ENCODE assay signal across 24 cellular contexts in genomic region chr13:46158222-46158621, GRCh38. TPM values are rescaled to one million over a fixed set of nuclear protein-coding genes. Genes with fewer than 3 reads are reported as not detected.
"Had no signal": no experiment of that assay in that cellular context is flagged by ENCODE, and none has a peak within 500 bp of the region (broad histone marks: within the 10 kb centered on the region; RNA-seq: fewer than 3 reads in every experiment).

No MANE protein-coding gene starts in this region.

- DNase-seq: activated B cell treated with CpG ODN at 0.5 μM for 24 hours; activated CD4-positive, alpha-beta T cell treated with anti-CD3 and anti-CD28 coated beads, Interleukin-2, amount 10 ng/mL, durations not matched to agents 7 days and 5 days; activated naive CD4-positive, alpha-beta T cell treated with anti-CD3 and anti-CD28 coated beads, Interleukin-2, amount 10 ng/mL, durations not matched to agents 7 days and 5 days; amniotic stem cell; effector CD8-positive, alpha-beta T cell; gastrocnemius medialis; head of caudate nucleus; kidney glomerular epithelial cell; mesenchymal stem cell; mucosa of descending colon; naive B cell; right lobe of liver; small intestine; stimulated activated CD4-positive, alpha-beta T cell treated with anti-CD3 and anti-CD28 coated beads, Interleukin-4, amount 100 ng/mL, for 24 hours; upper lobe of right lung had no signal

- H3K4me1 ChIP-seq: gastrocnemius medialis, parathyroid adenoma, right lobe of liver, upper lobe of right lung had no signal

- H3K4me3 Mint-ChIP-seq: activated B cell treated with CpG ODN at 0.5 μM for 24 hours; activated CD4-positive, alpha-beta T cell treated with anti-CD3 and anti-CD28 coated beads, Interleukin-2, amount 10 ng/mL, durations not matched to agents 7 days and 5 days; activated naive CD4-positive, alpha-beta T cell treated with anti-CD3 and anti-CD28 coated beads, Interleukin-2, amount 10 ng/mL, durations not matched to agents 7 days and 5 days; dendritic cell treated with granulocyte-macrophage colony-stimulating factor and Interleukin-4, amounts not matched to agents 40 ng/mL and 50 ng/mL, for 4 days; naive B cell had no signal

- H3K27me3 ChIP-seq: gastrocnemius medialis, right lobe of liver, upper lobe of right lung had no signal

- H3K9ac ChIP-seq: parathyroid adenoma had no signal

- H3K9me3 Mint-ChIP-seq: activated B cell treated with CpG ODN at 0.5 μM for 24 hours; activated CD4-positive, alpha-beta T cell treated with anti-CD3 and anti-CD28 coated beads, Interleukin-2, amount 10 ng/mL, durations not matched to agents 7 days and 5 days; activated naive CD4-positive, alpha-beta T cell treated with anti-CD3 and anti-CD28 coated beads, Interleukin-2, amount 10 ng/mL, durations not matched to agents 7 days and 5 days; activated T-helper 2 cell treated with anti-CD3 and anti-CD28 coated beads, Interferon-gamma antibody, Interleukin-2, Interleukin-4, amounts not matched to agents 10 μg/mL and 5 μg/mL and 100 μg/mL, durations not matched to agents 14 hours and 24 hours and 36 hours; dendritic cell treated with granulocyte-macrophage colony-stimulating factor and Interleukin-4, amounts not matched to agents 40 ng/mL and 50 ng/mL, for 4 days; stimulated activated effector memory CD8-positive, alpha-beta T cell treated with anti-CD3 and anti-CD28 coated beads, Interleukin-12 subunit alpha, Interleukin-12 subunit beta, amount 100 ng/mL, for 72 hours had no signal

- H3K27ac Mint-ChIP-seq: activated B cell treated with CpG ODN at 0.5 μM for 24 hours; dendritic cell treated with granulocyte-macrophage colony-stimulating factor and Interleukin-4, amounts not matched to agents 40 ng/mL and 50 ng/mL, for 4 days had no signal

- H2AFZ ChIP-seq: parathyroid adenoma had no signal

- H3K4me3 ChIP-seq: gastrocnemius medialis, mucosa of descending colon, right lobe of liver, SK-N-MC, upper lobe of right lung had no signal

- ATAC-seq: esophagus mucosa, gastrocnemius medialis, mucosa of descending colon, upper lobe of right lung had no signal

- H3K27ac ChIP-seq: gastrocnemius medialis, parathyroid adenoma, right lobe of liver, SK-N-MC, upper lobe of right lung had no signal

- H3K27me3 Mint-ChIP-seq: activated B cell treated with CpG ODN at 0.5 μM for 24 hours; activated CD4-positive, alpha-beta T cell treated with anti-CD3 and anti-CD28 coated beads, Interleukin-2, amount 10 ng/mL, durations not matched to agents 7 days and 5 days; activated naive CD4-positive, alpha-beta T cell treated with anti-CD3 and anti-CD28 coated beads, Interleukin-2, amount 10 ng/mL, durations not matched to agents 7 days and 5 days; dendritic cell treated with granulocyte-macrophage colony-stimulating factor and Interleukin-4, amounts not matched to agents 40 ng/mL and 50 ng/mL, for 4 days; naive B cell had no signal

- H3K79me2 ChIP-seq: parathyroid adenoma had no signal

RNA-seq across cellular contexts. Expression of gene CPB2, which starts 53.4 kb away (rescaled TPM):
- total RNA-seq: activated B cell treated with CpG ODN at 0.5 μM for 24 hours; activated CD4-positive, alpha-beta T cell treated with anti-CD3 and anti-CD28 coated beads, Interleukin-2, amount 10 ng/mL, durations not matched to agents 7 days and 5 days; activated CD8-positive, alpha-beta memory T cell treated with anti-CD3 and anti-CD28 coated beads for 36 hours; activated T-helper 2 cell treated with anti-CD3 and anti-CD28 coated beads, Interferon-gamma antibody, Interleukin-2, Interleukin-4, amounts not matched to agents 10 μg/mL and 5 μg/mL and 100 μg/mL, durations not matched to agents 14 hours and 24 hours and 36 hours; chondrocyte; esophagus mucosa; mucosa of descending colon had no signal
- polyA plus RNA-seq: small intestine had no signal

RNA-seq across cellular contexts. Expression of gene LRRC63, which starts 53.5 kb away (rescaled TPM):
- total RNA-seq: activated B cell treated with CpG ODN at 0.5 μM for 24 hours, esophagus mucosa, gastrocnemius medialis, lower leg skin, mucosa of descending colon had no signal
